In genomic region chr11:62427630-62428233, GRCh38 we compare ENCODE assay signal across 8 cellular contexts. TPM values are rescaled to one million over a fixed set of nuclear protein-coding genes. Genes with fewer than 3 reads are reported as not detected.
A peak's percentile ranks its signal among the peaks of the same experiment; 100 is the strongest.
DNase-seq lines count a peak whose midpoint lies in the region; ATAC-seq, FAIRE-seq and TF ChIP-seq lines count a peak whose summit lies in the region.

No MANE protein-coding gene starts in this region.

- H3K9ac ChIP-seq in kidney (ENCODE audit: low read length in 2 of 2), result no peak overlapping the region

- H3K4me3 Mint-ChIP-seq in nephron, result no peak overlapping the region

- H3K27ac ChIP-seq in kidney (ENCODE audit: low read depth in 2 of 2, low read length in 2 of 2), result no peak overlapping the region

- H3K36me3 Mint-ChIP-seq in nephron (ENCODE audit: low read depth), result peaks cover 4% of the 10 kb centered on the region

- H3K4me1 Mint-ChIP-seq in nephron, result peaks cover 67% of the 10 kb centered on the region

- FAIRE-seq in kidney (lab: Jason Lieb, UNC), result no peak

- TF ChIP-seq CTCF in nephron (IDR thresholded peaks at IDR 0.05; ENCODE audit: unreplicated experiment in 3 of 3), result no peak
- no peak for TF ChIP-seq CTCF in kidney (IDR thresholded peaks at IDR 0.05; ENCODE audit: borderline replicate concordance, extremely low read depth, insufficient read depth)

- DNase-seq in Daoy (ENCODE audit: low read depth) (peak; percentile 53), NCI-H226 (peak; percentile 68), amniotic epithelial cell (ENCODE audit: low read depth) (peak; percentile 92), kidney (no peak), SHP77 treated with DMSO at 0.1 percent for 48 hours (lab: John Stamatoyannopoulos, UW) (no peak), NK-92 (lab: John Stamatoyannopoulos, UW; ENCODE audit: unreplicated experiment) (no peak)

- no peaks in the 10 kb centered on the region for H3K9me3 Mint-ChIP-seq in nephron

- no peaks in the 10 kb centered on the region for H3K36me3 ChIP-seq in kidney (ENCODE audit: control insufficient read depth in 1 of 2, insufficient read depth in 2 of 2, low read length in 2 of 2)

- peaks cover 0 to 6% of the 10 kb centered on the region in 2 donors for H3K4me1 ChIP-seq in kidney (ENCODE audit: control insufficient read depth in 1 of 2, insufficient read depth in 1 of 2, low read depth in 1 of 2, low read length in 2 of 2)

- no peak for ATAC-seq in HG02571 (IDR thresholded peaks at IDR 0.05; ENCODE audit: unreplicated experiment)

- H3K27ac Mint-ChIP-seq in nephron, result peak overlapping the region; percentile 72 to 93 (median 77)

- peaks cover 27% of the 10 kb centered on the region for H3K27me3 Mint-ChIP-seq in nephron (ENCODE audit: low read depth)

- intact Hi-C loops in kidney (cut with DNase I), result loop anchor here (10.0 kb wide), 1 partner anchor 117 kb away; the partner anchor contains the start of gene AHNAK

- H3K4me3 ChIP-seq in kidney (ENCODE audit: low read length in 2 of 2), result no peak overlapping the region

- no peaks in the 10 kb centered on the region for H3K9me3 ChIP-seq in kidney (ENCODE audit: control insufficient read depth in 1 of 2, low read length in 2 of 2)

RNA-seq across cellular contexts. Expression of gene SCGB1A1, which starts 8.9 kb away (rescaled TPM):
- total RNA-seq in Daoy (2014; rRNA removed; shearing (Covaris generic)), result not detected in 2 replicates
- not detected for total RNA-seq in kidney
- polyA plus RNA-seq in kidney (ENCODE audit: insufficient read depth, low read depth, low replicate concordance), result not detected

Comparison
In these comparisons a context has a peak if more than half of its experiments do, and no peak if none do; other contexts are left out.
1. DNase-seq: peak in Daoy (single experiment), NCI-H226 (single experiment) and amniotic epithelial cell (single experiment); none in kidney (single experiment), SHP77 treated with DMSO at 0.1 percent for 48 hours (single experiment) and NK-92 (single experiment).